26 cellular contexts compared by ENCODE assay signal in genomic region chr12:125229878-125230530, GRCh38. TPM values are rescaled to one million over a fixed set of nuclear protein-coding genes. Genes with fewer than 3 reads are reported as not detected.
"Had no signal": no experiment of that assay in that cellular context is flagged by ENCODE, and none has a peak within 500 bp of the region (broad histone marks: within the 10 kb centered on the region; RNA-seq: fewer than 3 reads in every experiment).

No MANE protein-coding gene starts in this region.

- H3K4me3 ChIP-seq: ascending aorta, cardiac muscle cell, SJCRH30 had no signal

- H3K36me3 ChIP-seq: ascending aorta, cardiac muscle cell, SJCRH30 had no signal

- H3K4me1 ChIP-seq: ascending aorta, SJCRH30 had no signal

- H3K27ac ChIP-seq: ascending aorta, cardiac muscle cell, SJCRH30 had no signal

- H3K27me3 ChIP-seq: ascending aorta, cardiac muscle cell, SJCRH30 had no signal

- H3K9me3 ChIP-seq: ascending aorta, SJCRH30, SK-N-SH had no signal

- ATAC-seq: activated CD8-positive, alpha-beta T cell treated with anti-CD3 and anti-CD28 coated beads for 36 hours; activated T-cell treated with anti-CD3 and anti-CD28 coated beads, Interleukin-2, amount 50 U/mL, for 72 hours; activated T-helper 17 cell treated with anti-CD3 and anti-CD28 coated beads, Interleukin-2, amount 50 U/mL, for 72 hours had no signal

- DNase-seq: activated CD4-positive, alpha-beta T cell treated with anti-CD3 and anti-CD28 coated beads, Interleukin-2, amount 10 ng/mL, durations not matched to agents 24 days and 14 days; activated CD4-positive, alpha-beta T cell treated with anti-CD3 and anti-CD28 coated beads, Interleukin-2, amount 50 U/mL, for 4 hours; activated CD8-positive, alpha-beta T cell treated with anti-CD3 and anti-CD28 coated beads for 36 hours; activated effector memory CD4-positive, alpha-beta T cell treated with anti-CD3 and anti-CD28 coated beads, Interleukin-2, amount 50 U/mL, for 16 hours; activated naive CD4-positive, alpha-beta T cell; activated naive CD4-positive, alpha-beta T cell treated with anti-CD3 and anti-CD28 coated beads, Interleukin-2, amount 50 U/mL, for 16 hours; activated naive CD8-positive, alpha-beta T cell treated with anti-CD3 and anti-CD28 coated beads for 36 hours; activated T-cell treated with anti-CD3 and anti-CD28 coated beads, Interleukin-2, amount 50 U/mL, for 1 hour; activated T-cell treated with anti-CD3 and anti-CD28 coated beads, Interleukin-2, amount 50 U/mL, for 72 hours; amniotic stem cell; NCI-H1105; NCI-H1417 treated with DMSO at 0.1 percent for 48 hours; NCI-H187 treated with DMSO at 0.1 percent for 48 hours; NCI-H2081; NCI-H2171 treated with DMSO at 0.1 percent for 48 hours; NCI-H2227 treated with DMSO at 0.1 percent for 48 hours; NCI-H446 treated with DMSO at 0.1 percent for 48 hours; NCI-H69; NK-92 treated with Interleukin-12 subunit alpha and Interleukin-12 subunit beta, amount 100 ng/mL, for 24 hours; OCI-M1; SJCRH30; SK-N-SH had no signal

RNA-seq across cellular contexts. Expression of gene TMEM132B, which starts 43.8 kb away (rescaled TPM):
- total RNA-seq: activated CD4-positive, alpha-beta T cell treated with anti-CD3 and anti-CD28 coated beads, Interleukin-2, amount 10 ng/mL, durations not matched to agents 24 days and 14 days; activated CD8-positive, alpha-beta memory T cell treated with anti-CD3 and anti-CD28 coated beads for 36 hours; activated CD8-positive, alpha-beta T cell treated with anti-CD3 and anti-CD28 coated beads for 36 hours; activated naive CD8-positive, alpha-beta T cell treated with anti-CD3 and anti-CD28 coated beads for 36 hours; activated T-cell treated with anti-CD3 and anti-CD28 coated beads, Interleukin-2, amount 50 U/mL, for 72 hours; activated T-helper 17 cell treated with anti-CD3 and anti-CD28 coated beads, Interleukin-2, amount 50 U/mL, for 72 hours had no signal
